Comparison of ENCODE assay signal across 9 cellular contexts in genomic region chr2:236568922-236569592, GRCh38. TPM values are rescaled to one million over a fixed set of nuclear protein-coding genes. Genes with fewer than 3 reads are reported as not detected.
DNase-seq lines count a peak whose midpoint lies in the region; ATAC-seq and TF ChIP-seq lines count a peak whose summit lies in the region.
"Had no signal": no experiment of that assay in that cellular context is flagged by ENCODE, and none has a peak within 500 bp of the region (broad histone marks: within the 10 kb centered on the region; RNA-seq: fewer than 3 reads in every experiment).

No MANE protein-coding gene starts in this region.

- H2BK120ac ChIP-seq in mesenchymal stem cell (ENCODE audit: low read depth, low read length) = no peak overlapping the region

- H2AFZ ChIP-seq in mammary epithelial cell (ENCODE audit: low read depth, low read length) (peak overlapping the region; percentile 74), mesenchymal stem cell (ENCODE audit: low read depth, low read length) (no peak overlapping the region)

- no peak for TF ChIP-seq CTCF in mammary epithelial cell (conservative IDR thresholded peaks at IDR 0.05 in 1 of 2, IDR thresholded peaks at IDR 0.05 in 1 of 2; ENCODE audit: extremely low read depth in 1 of 2, insufficient read depth in 1 of 2, low read depth in 1 of 2, low read length in 2 of 2)
- no peak for TF ChIP-seq CTCF in tibial artery (IDR thresholded peaks at IDR 0.05)
- no peak for TF ChIP-seq CTCF in A673 (conservative IDR thresholded peaks at IDR 0.05; ENCODE audit: low read depth, low read length)

- no peak overlapping the region for H4K8ac ChIP-seq in mesenchymal stem cell (ENCODE audit: low read length)

- in situ Hi-C loops in mammary epithelial cell (cut with MboI; ENCODE audit: low sequenced_read_pairs in 2 of 2) = no loop called here

- no peak overlapping the region for H3K23ac ChIP-seq in mesenchymal stem cell (ENCODE audit: low read length in 2 of 2)

- no peak for ATAC-seq in GM18867 (IDR thresholded peaks at IDR 0.05; ENCODE audit: unreplicated experiment)

- H3K36me3 Mint-ChIP-seq in activated T-cell treated with anti-CD3 and anti-CD28 coated beads, Interleukin-2, amount 50 U/mL, for 24 hours (ENCODE audit: low read depth) = no peaks in the 10 kb centered on the region

- intact Hi-C loops in mammary epithelial cell (cut with micrococcal nuclease) = loop anchor here (1.0 kb wide), 3 partner anchors 56 to 458 kb away; no protein-coding TSS in a partner anchor
- intact Hi-C loops in tibial artery (cut with DNase I; ENCODE audit: low total_unique reads) = loop anchor here (5.0 to 10.0 kb wide), 2 partner anchors 57 to 214 kb away; no protein-coding TSS in a partner anchor
- intact Hi-C loops in A673 (cut with micrococcal nuclease; ENCODE audit: unreplicated experiment) = loop anchor here (5.0 kb wide), 1 partner anchor 57 kb away; no protein-coding TSS in a partner anchor

- dilution Hi-C loops in mammary epithelial cell (cut with HindIII; ENCODE audit: low sequenced_read_pairs) = no loop called here

- peak overlapping the region; percentile 90 for H3K4me2 ChIP-seq in mammary epithelial cell (ENCODE audit: insufficient read depth, low read depth, low read length)
- peak overlapping the region; percentile 79 for H3K4me2 ChIP-seq in mesenchymal stem cell (ENCODE audit: low read length, poor library complexity, severe bottlenecking)

- peak overlapping the region; percentile 76 for H3K4me3 Mint-ChIP-seq in activated T-cell treated with anti-CD3 and anti-CD28 coated beads, Interleukin-2, amount 50 U/mL, for 24 hours

- H3K27ac ChIP-seq in mammary epithelial cell (ENCODE audit: insufficient read depth, low read depth, low read length) (no peak overlapping the region), mesenchymal stem cell (ENCODE audit: low read length, poor library complexity, severe bottlenecking) (no peak overlapping the region), tibial artery (peak overlapping the region; percentile 83 to 97), A673 (ENCODE audit: low read depth, low read length, poor library complexity, severe bottlenecking) (no peak overlapping the region)
- H3K27ac ChIP-seq: neutrophil had no signal

- H3K4ac ChIP-seq in mesenchymal stem cell (ENCODE audit: low read depth in 1 of 2, low read length in 2 of 2) = no peak overlapping the region

- no peak for DNase-seq in activated T-cell treated with anti-CD3 and anti-CD28 coated beads, Interleukin-2, amount 50 U/mL, for 24 hours
- no peak for DNase-seq in activated T-cell treated with anti-CD3 and anti-CD28 coated beads for 4 hours
- no peak for DNase-seq in mammary epithelial cell
- peak; percentile 21 for DNase-seq in mesenchymal stem cell
- DNase-seq in tibial artery = no peak
- no peak for DNase-seq in stimulated activated CD4-positive, alpha-beta T cell treated with anti-CD3 and anti-CD28 coated beads, Interleukin-4, amount 100 ng/mL, for 1 hour
- DNase-seq in A673 (ENCODE audit: low spot score) = no peak

- H3K79me1 ChIP-seq in mesenchymal stem cell (replicated peaks; ENCODE audit: low read length, poor library complexity, severe bottlenecking) = no peaks in the 10 kb centered on the region

- H3K27me3 ChIP-seq in mammary epithelial cell (ENCODE audit: insufficient read depth, low read length) = no peaks in the 10 kb centered on the region
- H3K27me3 ChIP-seq in mesenchymal stem cell (ENCODE audit: control insufficient read depth in 1 of 2, insufficient read depth in 1 of 2, low read length in 2 of 2) = peaks cover 13 to 65% of the 10 kb centered on the region in 2 experiments
- H3K27me3 ChIP-seq in tibial artery = no peaks in the 10 kb centered on the region
- H3K27me3 ChIP-seq in A673 (replicated peaks; ENCODE audit: insufficient read depth, low read depth, low read length, poor library complexity) = peaks cover 54% of the 10 kb centered on the region

- no peak overlapping the region for H2BK5ac ChIP-seq in mesenchymal stem cell (ENCODE audit: low read depth, low read length, poor library complexity, severe bottlenecking)

- peaks cover 3% of the 10 kb centered on the region for H3K27me3 Mint-ChIP-seq in activated T-cell treated with anti-CD3 and anti-CD28 coated beads, Interleukin-2, amount 50 U/mL, for 24 hours

- H4K20me1 ChIP-seq in mammary epithelial cell (ENCODE audit: insufficient read depth, low read length) = no peaks in the 10 kb centered on the region

- no peak overlapping the region for H2AK5ac ChIP-seq in mesenchymal stem cell (ENCODE audit: low read length, severe bottlenecking)

- no peak overlapping the region for H3K18ac ChIP-seq in mesenchymal stem cell (ENCODE audit: low read depth in 1 of 2, low read length in 2 of 2)

- H3K9me3 ChIP-seq in mammary epithelial cell (replicated peaks; ENCODE audit: insufficient read depth, low read length) = no peaks in the 10 kb centered on the region
- no peaks in the 10 kb centered on the region for H3K9me3 ChIP-seq in mesenchymal stem cell (ENCODE audit: control insufficient read depth, low read length)
- no peaks in the 10 kb centered on the region for H3K9me3 ChIP-seq in tibial artery
- H3K9me3 ChIP-seq in A673 (ENCODE audit: low read depth, low read length, poor library complexity, severe bottlenecking) = no peaks in the 10 kb centered on the region
- H3K9me3 ChIP-seq: neutrophil had no signal

- no peaks in the 10 kb centered on the region for H3K79me2 ChIP-seq in mammary epithelial cell (ENCODE audit: insufficient read depth, low read length)

- H3K4me1 Mint-ChIP-seq in activated T-cell treated with anti-CD3 and anti-CD28 coated beads, Interleukin-2, amount 50 U/mL, for 24 hours (ENCODE audit: low read depth) = peaks cover 21% of the 10 kb centered on the region

- H3K36me3 ChIP-seq in mammary epithelial cell (ENCODE audit: insufficient read depth, low read length) = no peaks in the 10 kb centered on the region
- H3K36me3 ChIP-seq in mesenchymal stem cell (ENCODE audit: control insufficient read depth in 1 of 2, insufficient read depth in 2 of 2, low read depth in 1 of 2, low read length in 2 of 2) = no peaks in the 10 kb centered on the region
- no peaks in the 10 kb centered on the region for H3K36me3 ChIP-seq in tibial artery
- no peaks in the 10 kb centered on the region for H3K36me3 ChIP-seq in A673 (ENCODE audit: insufficient read depth, low read length, poor library complexity, severe bottlenecking)
- H3K36me3 ChIP-seq: neutrophil had no signal

- H3K4me1 ChIP-seq in mammary epithelial cell (ENCODE audit: insufficient read depth, low read length) (no peaks in the 10 kb centered on the region), mesenchymal stem cell (ENCODE audit: control insufficient read depth, insufficient read depth, low read depth, low read length) (peaks cover 14% of the 10 kb centered on the region), tibial artery (peaks cover 0 to 62% (median 25%) of the 10 kb centered on the region in 4 donors), A673 (ENCODE audit: insufficient read depth, low read length, poor library complexity, severe bottlenecking) (peaks cover 34% of the 10 kb centered on the region)

- CTCF ChIA-PET in mammary epithelial cell (lab: Charles Lee; ENCODE audit: low non-redundant PET) (no interaction called here), A673 (lab: Charles Lee) (interaction anchor here (1.1 to 1.3 kb wide), 2 partner anchors 56 to 456 kb away, joined by 3 read pairs; no protein-coding TSS in a partner anchor)

- BruUV-seq in mammary epithelial cell (replicated peaks; lab: Mats Ljungman, UMichigan) = no TSS peak
- BruUV-seq in A673 (replicated peaks; lab: Mats Ljungman, UMichigan) = no TSS peak

- WGBS in mammary epithelial cell (ENCODE audit: low coverage, missing lambda C conversion rate) = 36% methylated on average over 11 of the region's 11 CpGs
- WGBS in mesenchymal stem cell = 40% methylated on average over 8 of the region's 11 CpGs

- no peaks in the 10 kb centered on the region for H3K9me3 Mint-ChIP-seq in activated T-cell treated with anti-CD3 and anti-CD28 coated beads, Interleukin-2, amount 50 U/mL, for 24 hours

- POLR2A ChIA-PET in A673 (lab: Charles Lee; ENCODE audit: low non-redundant PET) = no interaction called here

- H3K27ac Mint-ChIP-seq in activated T-cell treated with anti-CD3 and anti-CD28 coated beads, Interleukin-2, amount 50 U/mL, for 24 hours = no peak overlapping the region

- H3K4me3 ChIP-seq in mammary epithelial cell (replicated peaks in 1 of 3; ENCODE audit: insufficient read depth in 1 of 3, low read depth in 2 of 3, low read length in 3 of 3) (peak overlapping the region in 2 of 3 experiments; percentile 25 to 34), mesenchymal stem cell (ENCODE audit: insufficient read depth in 1 of 2, low read depth in 1 of 2, low read length in 2 of 2) (peak overlapping the region in 1 of 2 experiments; percentile 93), tibial artery (peak overlapping the region; percentile 62 to 74), A673 (ENCODE audit: low read depth, low read length, poor library complexity, severe bottlenecking) (no peak overlapping the region)

- H2BK12ac ChIP-seq in mesenchymal stem cell (ENCODE audit: low read length in 2 of 2) = no peak overlapping the region

- no peak overlapping the region for H3K9ac ChIP-seq in mammary epithelial cell (ENCODE audit: insufficient read depth, low read length)
- peak overlapping the region; percentile 93 for H3K9ac ChIP-seq in mesenchymal stem cell (ENCODE audit: low read length)

- H3K14ac ChIP-seq in mesenchymal stem cell (ENCODE audit: low read length in 2 of 2) = no peak overlapping the region

- no peak overlapping the region for H2BK15ac ChIP-seq in mesenchymal stem cell (ENCODE audit: low read depth, poor library complexity, severe bottlenecking)

- no peak overlapping the region for H4K91ac ChIP-seq in mesenchymal stem cell (ENCODE audit: low read length)

RNA-seq across cellular contexts. Expression of gene ACKR3, which starts 0.6 kb away (rescaled TPM):
- total RNA-seq in mammary epithelial cell (10 to 100 TPM in 1 of 2 donors, 1 to 10 TPM in 1; 1.8 to 79.0 TPM), A673 (2021) (0.31 and 0.52 TPM in 2 replicates)
- polyA plus RNA-seq in mammary epithelial cell = 15.3 TPM
- polyA minus RNA-seq in mammary epithelial cell = not detected
- polyA plus RNA-seq in mesenchymal stem cell (2013, experiment 1 of 2) = 40.4 TPM
- 43.3 TPM for polyA plus RNA-seq in mesenchymal stem cell (2013, experiment 2 of 2)

Comparison
In these comparisons a context has a peak if more than half of its experiments do, and no peak if none do; other contexts are left out.
1. H3K27ac ChIP-seq: peak in tibial artery (2 of 2); none in mammary epithelial cell (single experiment), mesenchymal stem cell (single experiment) and A673 (single experiment).